ENCODE assay signal across 8 cellular contexts in the genomic region with DNA sequence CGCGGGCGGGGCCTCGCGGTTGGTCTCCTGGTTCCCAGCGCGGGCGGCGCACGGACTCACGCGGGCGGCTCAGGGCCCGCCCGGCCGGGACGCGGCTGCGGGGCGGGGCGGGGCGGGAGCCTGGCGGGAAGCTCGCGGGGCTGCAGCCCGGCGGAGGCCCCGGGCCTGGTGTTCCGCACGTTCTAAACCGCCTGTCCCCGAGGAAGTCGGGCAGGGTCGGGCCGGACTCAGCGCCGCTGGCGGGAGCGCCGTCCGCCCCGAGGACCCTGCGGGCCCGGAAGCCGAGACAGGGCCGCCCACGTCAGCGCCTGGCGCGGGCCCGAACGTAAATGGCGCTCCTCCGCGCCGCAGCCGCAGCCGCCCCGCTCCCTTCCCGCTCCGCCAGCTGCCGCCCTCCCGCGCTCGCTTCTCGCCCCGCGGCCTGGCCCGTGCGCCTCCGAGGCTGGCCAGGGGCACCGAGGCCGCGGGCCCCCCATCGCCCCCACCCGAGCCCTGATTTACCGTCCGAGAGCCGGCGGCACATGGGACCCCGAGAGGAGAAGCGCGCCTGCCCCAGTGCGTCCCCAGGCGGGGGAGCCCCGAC. TPM values are rescaled to one million over a fixed set of nuclear protein-coding genes. Genes with fewer than 3 reads are reported as not detected.
DNase-seq lines count a peak whose midpoint lies in the region; ATAC-seq and TF ChIP-seq lines count a peak whose summit lies in the region.

No MANE protein-coding gene starts in this region.

- peaks cover 15% of the 10 kb centered on the region for H3K9me3 Mint-ChIP-seq in activated CD8-positive, alpha-beta T cell treated with anti-CD3 and anti-CD28 coated beads, Interleukin-2, amount 10 ng/mL, durations not matched to agents 7 days and 5 days (ENCODE audit: insufficient read depth)

- peak overlapping the region; percentile 65 for H3K27ac ChIP-seq in mesenchymal stem cell (ENCODE audit: low read length, poor library complexity, severe bottlenecking)

- H2AK5ac ChIP-seq in mesenchymal stem cell (ENCODE audit: low read length, severe bottlenecking) = no peak overlapping the region

- peaks cover 39% of the 10 kb centered on the region for H3K4me1 ChIP-seq in mesenchymal stem cell (ENCODE audit: control insufficient read depth, insufficient read depth, low read depth, low read length)

- H3K9ac ChIP-seq in mesenchymal stem cell (ENCODE audit: low read length) = peak overlapping the region; percentile 90

- peak overlapping the region; percentile 90 to 97 for H3K18ac ChIP-seq in mesenchymal stem cell (ENCODE audit: low read depth in 1 of 2, low read length in 2 of 2)

- peak overlapping the region; percentile 95 for H3K27ac Mint-ChIP-seq in activated CD8-positive, alpha-beta T cell treated with anti-CD3 and anti-CD28 coated beads, Interleukin-2, amount 10 ng/mL, durations not matched to agents 7 days and 5 days

- H4K8ac ChIP-seq in mesenchymal stem cell (ENCODE audit: low read length) = peak overlapping the region; percentile 96

- H2BK120ac ChIP-seq in mesenchymal stem cell (ENCODE audit: low read depth, low read length) = peak overlapping the region; percentile 97

- no peaks in the 10 kb centered on the region for H3K27me3 ChIP-seq in mesenchymal stem cell (ENCODE audit: control insufficient read depth in 1 of 2, insufficient read depth in 1 of 2, low read length in 2 of 2)

- peak overlapping the region; percentile 90 to 98 for H3K4ac ChIP-seq in mesenchymal stem cell (ENCODE audit: low read depth in 1 of 2, low read length in 2 of 2)

- H2BK15ac ChIP-seq in mesenchymal stem cell (ENCODE audit: low read depth, poor library complexity, severe bottlenecking) = peak overlapping the region; percentile 95

- H3K4me2 ChIP-seq in mesenchymal stem cell (ENCODE audit: low read length, poor library complexity, severe bottlenecking) = peak overlapping the region; percentile 72

- no peaks in the 10 kb centered on the region for H3K9me3 ChIP-seq in mesenchymal stem cell (ENCODE audit: control insufficient read depth, low read length)

- DNase-seq in AG10803 (ENCODE audit: low read depth) (peak; percentile 90), NCI-H460 (ENCODE audit: extremely low read depth, low read depth) (peak; percentile 77), mesenchymal stem cell (peak; percentile 86)
- peak; percentile 83 for DNase-seq in activated CD8-positive, alpha-beta T cell treated with anti-CD3 and anti-CD28 coated beads, Interleukin-2, amount 10 ng/mL, durations not matched to agents 7 days and 5 days
- DNase-seq in effector CD8-positive, alpha-beta T cell (lab: John Stamatoyannopoulos, UW) = peak; percentile 65
- DNase-seq in stimulated activated CD8-positive, alpha-beta memory T cell treated with anti-CD3 and anti-CD28 coated beads, Interleukin-12 subunit alpha, Interleukin-12 subunit beta, amount 100 ng/mL, for 1 hour (ENCODE audit: low read depth) = peak; percentile 73

- no peaks in the 10 kb centered on the region for H3K27me3 Mint-ChIP-seq in activated CD8-positive, alpha-beta T cell treated with anti-CD3 and anti-CD28 coated beads, Interleukin-2, amount 10 ng/mL, durations not matched to agents 7 days and 5 days (ENCODE audit: low read depth)

- peak overlapping the region; percentile 96 for H4K91ac ChIP-seq in mesenchymal stem cell (ENCODE audit: low read length)

- no peak for TF ChIP-seq CTCF in AG10803 (conservative IDR thresholded peaks at IDR 0.05; ENCODE audit: low read length)

- ATAC-seq in GM18868 (IDR thresholded peaks at IDR 0.05; ENCODE audit: unreplicated experiment) = peak; percentile 52
- peak; percentile 53 for ATAC-seq in HG03097 (IDR thresholded peaks at IDR 0.05; ENCODE audit: low FRiP score, unreplicated experiment)
- ATAC-seq in activated CD8-positive, alpha-beta T cell treated with anti-CD3 and anti-CD28 coated beads, Interleukin-2, amount 10 ng/mL, durations not matched to agents 7 days and 5 days = peak; percentile 64

- peak overlapping the region; percentile 27 to 84 for H3K23ac ChIP-seq in mesenchymal stem cell (ENCODE audit: low read length in 2 of 2)

- H3K36me3 Mint-ChIP-seq in activated CD8-positive, alpha-beta T cell treated with anti-CD3 and anti-CD28 coated beads, Interleukin-2, amount 10 ng/mL, durations not matched to agents 7 days and 5 days (ENCODE audit: low read depth) = peaks cover 60% of the 10 kb centered on the region

- peak overlapping the region; percentile 86 for H3K4me3 Mint-ChIP-seq in activated CD8-positive, alpha-beta T cell treated with anti-CD3 and anti-CD28 coated beads, Interleukin-2, amount 10 ng/mL, durations not matched to agents 7 days and 5 days

- peak overlapping the region in 1 of 2 experiments; percentile 53 for H3K14ac ChIP-seq in mesenchymal stem cell (ENCODE audit: low read length in 2 of 2)

- CTCF ChIA-PET in activated CD8-positive, alpha-beta T cell treated with anti-CD3 and anti-CD28 coated beads, Interleukin-2, amount 10 ng/mL, durations not matched to agents 7 days and 5 days (lab: Charles Lee) = interaction anchor here (1.0 to 4.8 kb wide), 8 partner anchors 10 to 118 kb away, joined by 3 to 57 read pairs (median 6); partner anchors contain the start of genes MAEA and UVSSA

- H3K4me3 ChIP-seq in AG10803 (ENCODE audit: low read length) (peak overlapping the region; percentile 62), mesenchymal stem cell (ENCODE audit: insufficient read depth in 1 of 2, low read depth in 1 of 2, low read length in 2 of 2) (peak overlapping the region; percentile 75 to 82)

- POLR2A ChIA-PET in activated CD8-positive, alpha-beta T cell treated with anti-CD3 and anti-CD28 coated beads, Interleukin-2, amount 10 ng/mL, durations not matched to agents 7 days and 5 days (lab: Charles Lee) = interaction anchor here (0.6 to 5.9 kb wide), 15 partner anchors 9 to 468 kb away, joined by 3 to 123 read pairs (median 8); partner anchors contain the start of genes MAEA and UVSSA

- WGBS in mesenchymal stem cell = under 1% methylated on average over 43 of the region's 86 CpGs

- peaks cover 27 to 38% of the 10 kb centered on the region in 2 experiments for H3K36me3 ChIP-seq in mesenchymal stem cell (ENCODE audit: control insufficient read depth in 1 of 2, insufficient read depth in 2 of 2, low read depth in 1 of 2, low read length in 2 of 2)

- H2BK12ac ChIP-seq in mesenchymal stem cell (ENCODE audit: low read length in 2 of 2) = peak overlapping the region in 1 of 2 experiments; percentile 60

- peak overlapping the region; percentile 79 for H2AFZ ChIP-seq in mesenchymal stem cell (ENCODE audit: low read depth, low read length)

- H2BK5ac ChIP-seq in mesenchymal stem cell (ENCODE audit: low read depth, low read length, poor library complexity, severe bottlenecking) = peak overlapping the region; percentile 88

- H3K79me1 ChIP-seq in mesenchymal stem cell (replicated peaks; ENCODE audit: low read length, poor library complexity, severe bottlenecking) = peaks cover 18% of the 10 kb centered on the region

- H3K4me1 Mint-ChIP-seq in activated CD8-positive, alpha-beta T cell treated with anti-CD3 and anti-CD28 coated beads, Interleukin-2, amount 10 ng/mL, durations not matched to agents 7 days and 5 days (ENCODE audit: low read depth) = peaks cover 66% of the 10 kb centered on the region

RNA-seq across cellular contexts. Expression of gene CTBP1, which starts 0.3 kb away (rescaled TPM):
- total RNA-seq in NCI-H460 (2014; rRNA removed; shearing (Covaris generic)) = 135 and 148 TPM in 2 replicates
- polyA plus RNA-seq in NCI-H460 (2014; cell fraction: nucleus; rRNA removed) = 296 and 315 TPM in 2 replicates
- 100 to 1,000 TPM; 214 to 217 TPM for total RNA-seq in activated CD8-positive, alpha-beta T cell treated with anti-CD3 and anti-CD28 coated beads, Interleukin-2, amount 10 ng/mL, durations not matched to agents 7 days and 5 days
- 96.7 TPM for polyA plus RNA-seq in mesenchymal stem cell (2013, experiment 1 of 2)
- 92.8 TPM for polyA plus RNA-seq in mesenchymal stem cell (2013, experiment 2 of 2)

RNA-seq across cellular contexts. Expression of gene MAEA, which starts 40.5 kb away (rescaled TPM):
- 29.9 and 32.7 TPM in 2 replicates for total RNA-seq in NCI-H460 (2014; rRNA removed; shearing (Covaris generic))
- polyA plus RNA-seq in NCI-H460 (2014; cell fraction: nucleus; rRNA removed) = 64.4 and 95.5 TPM in 2 replicates
- 10 to 100 TPM; 60.3 to 65.1 TPM for total RNA-seq in activated CD8-positive, alpha-beta T cell treated with anti-CD3 and anti-CD28 coated beads, Interleukin-2, amount 10 ng/mL, durations not matched to agents 7 days and 5 days
- 37.6 TPM for polyA plus RNA-seq in mesenchymal stem cell (2013, experiment 1 of 2)
- 37.1 TPM for polyA plus RNA-seq in mesenchymal stem cell (2013, experiment 2 of 2)

Comparison
In these comparisons a context has a peak if more than half of its experiments do, and no peak if none do; other contexts are left out.
1. Peak in every context shown above with its lines: DNase-seq, ATAC-seq, H3K4me3 ChIP-seq and H3K27ac ChIP-seq.